In the genomic region with DNA sequence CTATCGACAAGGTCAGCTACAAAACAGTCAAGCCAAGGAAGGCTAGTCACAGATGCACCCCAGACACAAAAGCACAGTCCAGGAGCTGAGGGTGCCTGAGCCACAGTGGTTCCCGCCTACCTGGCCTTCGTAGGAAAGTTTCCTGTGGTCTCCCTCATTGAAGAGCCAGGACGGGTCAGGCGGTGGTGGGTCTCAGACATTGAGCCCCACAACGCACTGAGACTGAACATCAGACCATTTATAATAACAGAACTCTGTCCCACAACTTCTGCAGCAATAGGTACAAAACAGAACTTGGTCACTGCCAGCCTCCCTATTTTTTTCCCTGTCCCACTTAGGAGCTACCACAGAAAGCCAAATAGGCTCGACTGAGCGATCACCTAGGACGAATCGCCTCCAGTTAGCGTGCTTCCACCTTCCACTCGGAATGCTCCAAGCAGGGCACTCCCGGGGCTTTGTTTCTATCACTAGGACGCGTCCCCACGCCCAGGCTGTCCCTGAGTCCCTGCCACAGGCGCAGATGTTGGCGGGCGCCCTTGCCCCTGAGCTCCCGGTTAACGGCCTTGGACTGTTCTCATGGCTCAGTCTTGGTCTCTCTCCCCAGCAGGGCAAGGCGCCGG, we compare ENCODE assay signal across 1 cellular context.
TF ChIP-seq lines count a peak whose summit lies in the region.

No MANE protein-coding gene starts in this region.

TF ChIP-seq in IMR-90, 13 proteins besides CTCF, POLR2A, EP300 and RAD21:
- no peak for TF ChIP-seq MXI1 (IDR thresholded peaks at IDR 0.05; ENCODE audit: borderline replicate concordance, low read depth, low read length)
- no peak for TF ChIP-seq SMC3 (IDR thresholded peaks at IDR 0.05; ENCODE audit: low read depth, low read length)
- no peak for TF ChIP-seq NFE2L2 (IDR thresholded peaks at IDR 0.05; ENCODE audit: low read depth, low read length)
- no peak for TF ChIP-seq RCOR1 (IDR thresholded peaks at IDR 0.05; ENCODE audit: insufficient replicate concordance, low read length)
- no peak for TF ChIP-seq BHLHE40 (IDR thresholded peaks at IDR 0.05; ENCODE audit: low read depth, low read length)
- TF ChIP-seq, protein P1, sequence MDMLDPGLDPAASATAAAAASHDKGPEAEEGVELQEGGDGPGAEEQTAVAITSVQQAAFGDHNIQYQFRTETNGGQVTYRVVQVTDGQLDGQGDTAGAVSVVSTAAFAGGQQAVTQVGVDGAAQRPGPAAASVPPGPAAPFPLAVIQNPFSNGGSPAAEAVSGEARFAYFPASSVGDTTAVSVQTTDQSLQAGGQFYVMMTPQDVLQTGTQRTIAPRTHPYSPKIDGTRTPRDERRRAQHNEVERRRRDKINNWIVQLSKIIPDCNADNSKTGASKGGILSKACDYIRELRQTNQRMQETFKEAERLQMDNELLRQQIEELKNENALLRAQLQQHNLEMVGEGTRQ (IDR thresholded peaks at IDR 0.05; ENCODE audit: low read depth, low read length), result no peak
- no peak for TF ChIP-seq FOS (IDR thresholded peaks at IDR 0.05; ENCODE audit: low read depth, low read length)
- TF ChIP-seq, protein P2, sequence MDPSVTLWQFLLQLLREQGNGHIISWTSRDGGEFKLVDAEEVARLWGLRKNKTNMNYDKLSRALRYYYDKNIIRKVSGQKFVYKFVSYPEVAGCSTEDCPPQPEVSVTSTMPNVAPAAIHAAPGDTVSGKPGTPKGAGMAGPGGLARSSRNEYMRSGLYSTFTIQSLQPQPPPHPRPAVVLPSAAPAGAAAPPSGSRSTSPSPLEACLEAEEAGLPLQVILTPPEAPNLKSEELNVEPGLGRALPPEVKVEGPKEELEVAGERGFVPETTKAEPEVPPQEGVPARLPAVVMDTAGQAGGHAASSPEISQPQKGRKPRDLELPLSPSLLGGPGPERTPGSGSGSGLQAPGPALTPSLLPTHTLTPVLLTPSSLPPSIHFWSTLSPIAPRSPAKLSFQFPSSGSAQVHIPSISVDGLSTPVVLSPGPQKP (IDR thresholded peaks at IDR 0.05; ENCODE audit: borderline replicate concordance, low read depth, low read length), result no peak
- TF ChIP-seq MAFK (IDR thresholded peaks at IDR 0.05; ENCODE audit: low read depth, low read length), result no peak
- TF ChIP-seq MAZ (IDR thresholded peaks at IDR 0.05; ENCODE audit: borderline replicate concordance, low read depth, low read length), result no peak
- TF ChIP-seq CEBPB (IDR thresholded peaks at IDR 0.05; ENCODE audit: low read depth, low read length), result no peak
- no peak for TF ChIP-seq CHD1 (IDR thresholded peaks at IDR 0.05; ENCODE audit: low read depth, low read length)
- TF ChIP-seq RFX5 (IDR thresholded peaks at IDR 0.05; ENCODE audit: low read depth, low read length), result no peak
